8 cellular contexts compared by ENCODE assay signal in the genomic region with DNA sequence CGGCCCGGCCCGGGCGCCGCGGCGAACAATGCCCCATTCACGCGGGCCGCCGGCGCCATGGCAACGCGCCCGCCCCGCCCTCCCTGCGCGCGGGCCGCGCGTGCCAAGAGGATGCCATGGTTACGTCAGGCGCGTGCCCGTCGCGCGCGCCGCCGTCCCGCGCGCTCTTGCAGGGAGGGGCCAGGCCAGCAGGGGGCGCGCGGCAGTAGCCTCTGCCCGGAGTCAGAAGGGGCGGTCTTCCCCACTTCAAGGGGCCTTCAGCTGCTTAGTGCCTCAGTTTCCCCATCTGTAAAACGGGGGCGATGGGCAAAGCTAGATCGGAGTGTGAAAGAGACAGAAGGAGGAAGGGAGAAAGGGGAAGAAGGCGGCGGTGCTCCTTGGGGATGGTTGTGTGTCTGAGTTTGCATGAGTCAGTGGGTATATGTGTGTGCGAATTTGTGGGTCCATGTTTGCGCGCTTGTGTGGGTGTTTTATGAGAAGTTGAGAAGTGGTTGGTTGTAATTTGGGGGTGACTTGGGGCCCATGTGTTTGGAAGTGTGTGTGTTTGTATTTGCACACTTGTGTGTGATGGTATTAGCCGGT. TPM values are rescaled to one million over a fixed set of nuclear protein-coding genes. Genes with fewer than 3 reads are reported as not detected.
DNase-seq lines count a peak whose midpoint lies in the region; ATAC-seq and TF ChIP-seq lines count a peak whose summit lies in the region.

No MANE protein-coding gene starts in this region.

- in situ Hi-C loops in GM13977 (cut with MboI; ENCODE audit: low pct_unique_long_range_greater_than_20kb, low sequenced_read_pairs, unreplicated experiment), result no loop called here
- in situ Hi-C loops in T47D (cut with HindIII; ENCODE audit: low pct_unique_long_range_greater_than_20kb, low sequenced_read_pairs), result no loop called here

- H3K27me3 ChIP-seq in WERI-Rb-1 (ENCODE audit: insufficient read depth, low read depth, severe bottlenecking), result no peaks in the 10 kb centered on the region

- DNase-seq in A172 (ENCODE audit: low spot score) (peak; percentile 54), GM13977 (ENCODE audit: low spot score) (peak; percentile 92), NCI-H1694 (lab: John Stamatoyannopoulos, UW) (peak; percentile 8), WERI-Rb-1 (peak; percentile 69), T47D (ENCODE audit: low read depth in 1 of 2, low spot score in 1 of 2) (peak; percentile 60 to 79), islet precursor cell (peak; percentile 85)
- peak; percentile 53 to 81 (median 76) for DNase-seq in stimulated activated CD4-positive, alpha-beta T cell treated with anti-CD3 and anti-CD28 coated beads, Interleukin-12 subunit alpha, Interleukin-12 subunit beta, amount 100 ng/mL, for 48 hours (ENCODE audit: low read depth in 2 of 3, low spot score in 1 of 3)

- no peak overlapping the region; the same call in 1 of the 2 replicates for H3K27ac ChIP-seq in WERI-Rb-1

- TF ChIP-seq CTCF in GM13977 (IDR thresholded peaks at IDR 0.05; ENCODE audit: extremely low read depth, insufficient read depth, missing control alignments) (peak; percentile 96), WERI-Rb-1 (IDR thresholded peaks at IDR 0.05; ENCODE audit: low read depth, low read length) (peak; percentile 88)

- H3K36me3 ChIP-seq in WERI-Rb-1, result no peaks in the 10 kb centered on the region

- H3K9me3 ChIP-seq in WERI-Rb-1 (ENCODE audit: severe bottlenecking), result no peaks in the 10 kb centered on the region

- peak overlapping the region; percentile 36 for H3K4me3 ChIP-seq in WERI-Rb-1 (ENCODE audit: low read depth, low read length)

- ATAC-seq in HG02610 (IDR thresholded peaks at IDR 0.05; ENCODE audit: unreplicated experiment), result no peak

RNA-seq across cellular contexts. Expression of a gene that starts 11.6 kb away (rescaled TPM):
- 17.0 and 25.7 TPM in 2 replicates for total RNA-seq in A172 (2014; rRNA removed; shearing (Covaris generic))

RNA-seq across cellular contexts. Expression of a gene that starts 14.3 kb away (rescaled TPM):
- 0.10 and 0.36 TPM in 2 replicates for total RNA-seq in A172 (2014; rRNA removed; shearing (Covaris generic))

RNA-seq across cellular contexts. Expression of a gene that starts 26.6 kb away (rescaled TPM):
- 64.2 and 82.8 TPM in 2 replicates for total RNA-seq in A172 (2014; rRNA removed; shearing (Covaris generic))

RNA-seq across cellular contexts. Expression of a gene that starts 38.0 kb away (rescaled TPM):
- 180 and 185 TPM in 2 replicates for total RNA-seq in A172 (2014; rRNA removed; shearing (Covaris generic))

RNA-seq across cellular contexts. Expression of a gene that starts 45.2 kb away (rescaled TPM):
- total RNA-seq in A172 (2014; rRNA removed; shearing (Covaris generic)), result 1,790 and 1,863 TPM in 2 replicates

Comparison
In these comparisons a context has a peak if more than half of its experiments do, and no peak if none do; other contexts are left out.
1. DNase-seq: peak in every context shown above with its lines; median percentile 92 in GM13977; 85 in islet precursor cell; 76 in stimulated activated CD4-positive, alpha-beta T cell treated with anti-CD3 and anti-CD28 coated beads, Interleukin-12 subunit alpha, Interleukin-12 subunit beta, amount 100 ng/mL, for 48 hours; 70 in T47D; 69 in WERI-Rb-1; 54 in A172; 8 in NCI-H1694.